Comparison of ENCODE assay signal across 18 cellular contexts in the genomic region with DNA sequence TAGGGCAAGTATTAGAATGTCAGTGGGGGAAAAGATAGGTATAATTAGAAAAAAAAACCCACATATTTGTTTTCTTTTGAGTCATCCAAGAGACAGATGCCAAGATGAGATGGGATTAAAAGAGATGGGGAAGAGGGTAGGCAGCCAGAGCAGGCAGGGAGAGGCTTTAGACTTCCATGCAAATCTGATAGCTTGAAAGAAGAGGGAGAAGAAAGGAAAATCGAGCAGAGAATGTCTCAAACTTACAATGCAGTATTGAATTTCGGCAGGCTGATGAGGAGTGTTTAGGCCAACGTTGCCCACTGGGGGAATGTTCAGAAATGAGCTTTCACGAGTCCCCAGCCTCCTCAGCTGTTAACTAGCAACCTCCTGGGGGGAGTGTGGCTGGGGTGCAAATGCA.
A peak's percentile ranks its signal among the peaks of the same experiment; 100 is the strongest.
DNase-seq lines count a peak whose midpoint lies in the region; ATAC-seq, FAIRE-seq and TF ChIP-seq lines count a peak whose summit lies in the region.
"Had no signal": no experiment of that assay in that cellular context is flagged by ENCODE, and none has a peak within 500 bp of the region (broad histone marks: within the 10 kb centered on the region; RNA-seq: fewer than 3 reads in every experiment).

No MANE protein-coding gene starts in this region.

- H4K20me1 ChIP-seq in HCT116 (ENCODE audit: insufficient read depth): no peaks in the 10 kb centered on the region

- no peaks in the 10 kb centered on the region for H3K27me3 Mint-ChIP-seq in WTC11 (ENCODE audit: low read depth)
- H3K27me3 Mint-ChIP-seq in CD8-positive, alpha-beta T cell (ENCODE audit: low read depth): no peaks in the 10 kb centered on the region
- H3K27me3 Mint-ChIP-seq: T-helper 17 cell had no signal

- TF ChIP-seq CTCF in A549 (IDR thresholded peaks at IDR 0.05) (no peak), HCT116 (IDR thresholded peaks at IDR 0.05 in 2 of 3, conservative IDR thresholded peaks at IDR 0.05 in 1 of 3; ENCODE audit: borderline replicate concordance in 1 of 3, insufficient read depth in 1 of 3, low read depth in 2 of 3, low read length in 2 of 3) (0 out of 6 replicates have a peak, but pooled peaks of 1 of the 3 experiments have one; percentile 11), WTC11 (IDR thresholded peaks at IDR 0.05) (no peak), foreskin keratinocyte (conservative IDR thresholded peaks at IDR 0.05) (no peak)
- no peak for TF ChIP-seq CTCF in CD8-positive, alpha-beta T cell (IDR thresholded peaks at IDR 0.05)

- peak; percentile 47 to 68; a peak in 3 of 6 replicates for ATAC-seq in A549
- peak; percentile 27; the same call in 1 of the 2 replicates for ATAC-seq in HCT116
- ATAC-seq in WTC11: peak; percentile 46; the same call in 1 of the 2 replicates
- peak; percentile 21 for ATAC-seq in foreskin keratinocyte
- ATAC-seq in CD8-positive, alpha-beta T cell: no peak
- ATAC-seq: pancreas, T-helper 17 cell had no signal

- no peak overlapping the region for H3K4me3 Mint-ChIP-seq in WTC11
- no peak overlapping the region for H3K4me3 Mint-ChIP-seq in CD8-positive, alpha-beta T cell
- H3K4me3 Mint-ChIP-seq: activated T-helper 1 cell treated with anti-CD3 and anti-CD28 coated beads, Interleukin-12 subunit alpha, Interleukin-12 subunit beta, Interleukin-2, Interleukin-4 antibody, amounts not matched to agents 30 ng/mL and 10 ng/mL and 1 ng/mL, durations not matched to agents 14 hours and 24 hours and 36 hours; T-helper 17 cell had no signal

- H3K4me2 ChIP-seq in A549 (peak overlapping the region; percentile 62), HCT116 (ENCODE audit: low read length) (peak overlapping the region; percentile 35)

- H3K4me1 ChIP-seq in A549 (peaks cover 32% of the 10 kb centered on the region), HCT116 (ENCODE audit: control insufficient read depth in 1 of 2, insufficient read depth in 2 of 2, low read length in 2 of 2) (peaks cover 19 to 42% of the 10 kb centered on the region in 2 experiments), foreskin keratinocyte (peaks cover 27% of the 10 kb centered on the region)
- no peaks in the 10 kb centered on the region for H3K4me1 ChIP-seq in CD8-positive, alpha-beta T cell (ENCODE audit: insufficient read depth, low read length)

- no peak overlapping the region for H3K9ac ChIP-seq in HCT116 (ENCODE audit: low read length)

- FAIRE-seq in A549 (lab: Jason Lieb, UNC): no peak
- FAIRE-seq: GM12892, GM19239, pancreas had no signal

- BruUV-seq in HCT116 (replicated peaks; lab: Mats Ljungman, UMichigan): no TSS peak

- DNase-seq in A549 (ENCODE audit: low read depth in 1 of 2, low spot score in 1 of 2) (no peak), HCT116 (ENCODE audit: low read depth, low spot score) (no peak), WTC11 (ENCODE audit: low spot score) (no peak), foreskin keratinocyte (peak in 1 of 2 donors; percentile 7), COLO829 (ENCODE audit: low spot score) (no peak), SW 1271 (lab: John Stamatoyannopoulos, UW) (no peak), HEK293T (ENCODE audit: extremely low spot score) (no peak)
- no peak for DNase-seq in CD8-positive, alpha-beta T cell
- DNase-seq: activated CD4-positive, alpha-beta T cell treated with anti-CD3 and anti-CD28 coated beads, Interleukin-2, amount 50 U/mL, for 1 hour; DND-41; pancreas; T-helper 17 cell had no signal

- POLR2A ChIA-PET in A549 (lab: Yijun Ruan, JAX): no interaction called here
- POLR2A ChIA-PET in HCT116 (lab: Charles Lee): interaction anchor here (1.1 kb wide), 1 partner anchor 420 kb away, joined by 3 read pairs; no protein-coding TSS in a partner anchor
- POLR2A ChIA-PET in WTC11 (lab: Charles Lee): interaction anchor here (0.6 kb wide), 1 partner anchor 339 kb away, joined by 4 read pairs; no protein-coding TSS in a partner anchor
- POLR2A ChIA-PET in CD8-positive, alpha-beta T cell (lab: Charles Lee): no interaction called here
- POLR2A ChIA-PET in HEK293T (lab: Yijun Ruan, JAX): no interaction called here

- no peak overlapping the region for H2AFZ ChIP-seq in HCT116 (ENCODE audit: low read depth, low read length, poor library complexity, severe bottlenecking)

- intact Hi-C loops in HCT116 (cut with micrococcal nuclease): no loop called here
- intact Hi-C loops in CD8-positive, alpha-beta T cell (cut with DNase I, micrococcal nuclease): no loop called here

- peaks cover 39% of the 10 kb centered on the region for H3K36me3 Mint-ChIP-seq in WTC11
- no peaks in the 10 kb centered on the region for H3K36me3 Mint-ChIP-seq in CD8-positive, alpha-beta T cell

- H3K27me3 ChIP-seq in HCT116 (ENCODE audit: insufficient read depth, low read length) (no peaks in the 10 kb centered on the region), foreskin keratinocyte (no peaks in the 10 kb centered on the region)
- H3K27me3 ChIP-seq in CD8-positive, alpha-beta T cell (ENCODE audit: insufficient read depth, low read length): no peaks in the 10 kb centered on the region
- H3K27me3 ChIP-seq: cardiac muscle cell, pancreas, tibial nerve had no signal

- 33% methylated on average over 4 of the region's 4 CpGs for whole genome bisulfite sequencing in A549 (ENCODE audit: missing lambda C conversion rate)

- no peaks in the 10 kb centered on the region for H3K36me3 ChIP-seq in HCT116 (ENCODE audit: control insufficient read depth in 1 of 2, insufficient read depth in 2 of 2, low read length in 2 of 2)
- no peaks in the 10 kb centered on the region for H3K36me3 ChIP-seq in CD8-positive, alpha-beta T cell (ENCODE audit: insufficient read depth, low read length)
- H3K36me3 ChIP-seq: cardiac muscle cell, pancreas had no signal

- peaks cover 38% of the 10 kb centered on the region for H3K4me1 Mint-ChIP-seq in WTC11
- H3K4me1 Mint-ChIP-seq in CD8-positive, alpha-beta T cell (ENCODE audit: low read depth): no peaks in the 10 kb centered on the region

- RAD21 ChIA-PET in HCT116 (lab: Charles Lee; ENCODE audit: low non-redundant PET in 1 of 2, low total read pairs in 2 of 2, uncharacterized antibody in 2 of 2, unreplicated experiment in 2 of 2): no interaction called here

- TF ChIP-seq RAD21 in A549 (conservative IDR thresholded peaks at IDR 0.05 in 1 of 2, IDR thresholded peaks at IDR 0.05 in 1 of 2): no peak
- TF ChIP-seq RAD21 in HCT116 (IDR thresholded peaks at IDR 0.05; ENCODE audit: low read depth): no peak

- no peaks in the 10 kb centered on the region for H3K9me2 ChIP-seq in HCT116 (ENCODE audit: insufficient read depth)

- H3K9me3 ChIP-seq in A549: no peaks in the 10 kb centered on the region
- no peaks in the 10 kb centered on the region for H3K9me3 ChIP-seq in HCT116 (ENCODE audit: control insufficient read depth in 1 of 2, insufficient read depth in 1 of 2, low read depth in 1 of 2, low read length in 2 of 2)
- no peaks in the 10 kb centered on the region for H3K9me3 ChIP-seq in CD8-positive, alpha-beta T cell (ENCODE audit: low read length)
- H3K9me3 ChIP-seq: pancreas, tibial nerve had no signal

- H3K79me2 ChIP-seq in HCT116 (ENCODE audit: insufficient read depth, low read length): peaks cover 8% of the 10 kb centered on the region

- H3K27ac Mint-ChIP-seq in WTC11: peak overlapping the region; percentile 31
- H3K27ac Mint-ChIP-seq in CD8-positive, alpha-beta T cell: no peak overlapping the region
- H3K27ac Mint-ChIP-seq: activated T-helper 1 cell treated with anti-CD3 and anti-CD28 coated beads, Interleukin-12 subunit alpha, Interleukin-12 subunit beta, Interleukin-2, Interleukin-4 antibody, amounts not matched to agents 30 ng/mL and 10 ng/mL and 1 ng/mL, durations not matched to agents 14 hours and 24 hours and 36 hours had no signal

- TF ChIP-seq EP300 in A549 (IDR thresholded peaks at IDR 0.05): no peak

- TF ChIP-seq POLR2A in A549 (IDR thresholded peaks at IDR 0.05; ENCODE audit: low read length) (no peak), HCT116 (IDR thresholded peaks at IDR 0.05; ENCODE audit: borderline replicate concordance, extremely low read depth, insufficient read depth, insufficient read length) (no peak)

- CTCF ChIA-PET in A549 (lab: Yijun Ruan, JAX): interaction anchor here (0.7 to 1.6 kb wide), 5 partner anchors 10 to 413 kb away, joined by 3 to 4 read pairs (median 3); no protein-coding TSS in a partner anchor
- CTCF ChIA-PET in HCT116 (lab: Charles Lee): no interaction called here
- CTCF ChIA-PET in WTC11 (lab: Charles Lee): interaction anchor here (0.9 to 1.4 kb wide), 2 partner anchors 92 to 198 kb away, joined by 3 read pairs; no protein-coding TSS in a partner anchor
- CTCF ChIA-PET in CD8-positive, alpha-beta T cell (lab: Charles Lee): no interaction called here
- CTCF ChIA-PET in HEK293T (lab: Yijun Ruan, JAX): interaction anchor here (0.7 kb wide), 1 partner anchor 81 kb away, joined by 4 read pairs; no protein-coding TSS in a partner anchor

- no peaks in the 10 kb centered on the region for H3K9me3 Mint-ChIP-seq in WTC11
- H3K9me3 Mint-ChIP-seq in CD8-positive, alpha-beta T cell: no peaks in the 10 kb centered on the region
- H3K9me3 Mint-ChIP-seq: activated T-helper 1 cell treated with anti-CD3 and anti-CD28 coated beads, Interleukin-12 subunit alpha, Interleukin-12 subunit beta, Interleukin-2, Interleukin-4 antibody, amounts not matched to agents 30 ng/mL and 10 ng/mL and 1 ng/mL, durations not matched to agents 14 hours and 24 hours and 36 hours had no signal

- peak overlapping the region; percentile 4 to 72; a peak in 4 of 6 replicates for H3K27ac ChIP-seq in A549
- H3K27ac ChIP-seq in HCT116 (ENCODE audit: low read depth, low read length): peak overlapping the region; percentile 18; the same call in 1 of the 2 replicates
- H3K27ac ChIP-seq in foreskin keratinocyte: no peak overlapping the region
- no peak overlapping the region for H3K27ac ChIP-seq in CD8-positive, alpha-beta T cell (ENCODE audit: low read depth, low read length)
- H3K27ac ChIP-seq: cardiac muscle cell had no signal

- H3K4me3 ChIP-seq in A549: no peak overlapping the region
- no peak overlapping the region for H3K4me3 ChIP-seq in HCT116 (replicated peaks in 1 of 2; ENCODE audit: low read depth in 1 of 2, low read length in 2 of 2)
- no peak overlapping the region for H3K4me3 ChIP-seq in CD8-positive, alpha-beta T cell (ENCODE audit: low read depth, low read length)
- H3K4me3 ChIP-seq: cardiac muscle cell, lung, pancreas, tibial nerve had no signal

TF ChIP-seq in A549, 52 proteins besides CTCF, POLR2A, EP300 and RAD21 (continues in another document):
- no peak for TF ChIP-seq ESRRA (IDR thresholded peaks at IDR 0.05; ENCODE audit: borderline replicate concordance, low read length)
- TF ChIP-seq KDM5A (IDR thresholded peaks at IDR 0.05): no peak
- TF ChIP-seq NR3C1 (IDR thresholded peaks at IDR 0.05): no peak

TF ChIP-seq in HCT116, 20 proteins besides CTCF, POLR2A, EP300 and RAD21 (continues in another document):
- TF ChIP-seq YY1 (IDR thresholded peaks at IDR 0.05; ENCODE audit: extremely low read depth, insufficient replicate concordance, low read depth, low read length) (no peak), ZFX (IDR thresholded peaks at IDR 0.05) (no peak)

TF ChIP-seq in WTC11, 78 proteins besides CTCF, POLR2A, EP300 and RAD21 (continues in another document):
- TF ChIP-seq ETV6 (CRISPR knock-in tag; IDR thresholded peaks at IDR 0.05) (no peak), GRHL2 (CRISPR knock-in tag; IDR thresholded peaks at IDR 0.05; ENCODE audit: insufficient replicate concordance, severe bottlenecking) (no peak)

TF ChIP-seq in HEK293T, 16 proteins besides CTCF, POLR2A, EP300 and RAD21:
- TF ChIP-seq NFRKB (IDR thresholded peaks at IDR 0.05): no peak
- no peak for TF ChIP-seq ARNT (IDR thresholded peaks at IDR 0.05)
- no peak for TF ChIP-seq FOXK2 (IDR thresholded peaks at IDR 0.05)
- no peak for TF ChIP-seq LEF1 (IDR thresholded peaks at IDR 0.05; ENCODE audit: borderline replicate concordance)
TF ChIP-seq in HEK293T: peak in this region for 0.

Comparison
In these comparisons a context has a peak if more than half of its experiments do, and no peak if none do; other contexts are left out.
1. H3K27ac ChIP-seq: peak in A549 (2 of 2) and HCT116 (single experiment); none in foreskin keratinocyte (single experiment) and CD8-positive, alpha-beta T cell (single experiment).
2. CTCF ChIA-PET loops: an anchor here in A549 (0.7 to 1.6 kb wide), WTC11 (0.9 to 1.4 kb wide) and HEK293T (0.7 kb wide); none called in HCT116 and CD8-positive, alpha-beta T cell.
3. POLR2A ChIA-PET loops: an anchor here in HCT116 (1.1 kb wide) and WTC11 (0.6 kb wide); none called in A549, CD8-positive, alpha-beta T cell and HEK293T.